Comparison of ENCODE assay signal across 9 cellular contexts in the genomic region with DNA sequence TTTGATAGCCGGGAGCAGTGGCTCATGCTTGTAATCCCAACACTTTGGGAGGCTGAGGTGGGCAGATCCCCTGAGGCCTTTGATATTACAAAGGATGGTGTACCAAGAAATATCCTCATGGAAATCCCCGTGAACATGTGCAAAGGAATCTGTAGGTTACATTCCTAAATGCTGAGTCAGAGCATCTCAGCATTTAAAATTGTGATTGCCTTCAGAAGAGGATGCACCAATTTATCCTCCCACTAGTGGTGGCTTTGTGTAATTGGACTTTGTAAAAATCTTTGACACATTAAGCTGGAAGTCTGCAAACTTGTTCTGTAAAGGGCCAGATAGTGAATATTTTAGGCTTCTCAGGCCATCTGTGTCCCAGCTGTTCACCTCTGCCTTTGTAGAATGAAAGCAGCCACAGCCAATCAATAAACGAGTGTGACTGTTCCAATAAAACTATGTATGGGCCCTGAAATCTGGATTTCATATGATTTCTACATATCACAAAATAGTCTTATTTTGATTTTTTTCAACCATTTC. TPM values are rescaled to one million over a fixed set of nuclear protein-coding genes. Genes with fewer than 3 reads are reported as not detected.
DNase-seq lines count a peak whose midpoint lies in the region; ATAC-seq and TF ChIP-seq lines count a peak whose summit lies in the region.
"Had no signal": no experiment of that assay in that cellular context is flagged by ENCODE, and none has a peak within 500 bp of the region (broad histone marks: within the 10 kb centered on the region; RNA-seq: fewer than 3 reads in every experiment).

No MANE protein-coding gene starts in this region.

- H2AFZ ChIP-seq in GM23338: no peak overlapping the region

- H3K9me3 Mint-ChIP-seq in GM23338: no peaks in the 10 kb centered on the region; the same call in 2 of the 3 replicates
- H3K9me3 Mint-ChIP-seq: CD8-positive, alpha-beta memory T cell had no signal

- H3K79me2 ChIP-seq in GM23338 (replicated peaks; ENCODE audit: insufficient read depth): peaks cover 35% of the 10 kb centered on the region

- in situ Hi-C loops in T47D (cut with HindIII; ENCODE audit: low pct_unique_long_range_greater_than_20kb, low sequenced_read_pairs): no loop called here

- H3K36me3 Mint-ChIP-seq in GM23338 (ENCODE audit: low read depth): peaks cover 70% of the 10 kb centered on the region

- DNase-seq in NCI-H2227 (lab: John Stamatoyannopoulos, UW; ENCODE audit: unreplicated experiment): peak; percentile 48
- no peak for DNase-seq in NCI-H2227 treated with DMSO at 0.1 percent for 48 hours (lab: John Stamatoyannopoulos, UW)
- peak; percentile 84 for DNase-seq in GM23338 (ENCODE audit: low spot score)
- DNase-seq in NCI-H226: peak; percentile 97
- DNase-seq in T47D (ENCODE audit: low read depth in 1 of 2, low spot score in 1 of 2): peak; percentile 7 to 82
- DNase-seq in kidney tubule cell (ENCODE audit: low spot score): peak; percentile 99
- DNase-seq in NCI-H1092 (lab: John Stamatoyannopoulos, UW): no peak

- H3K4me3 Mint-ChIP-seq in GM23338: no peak overlapping the region
- H3K4me3 Mint-ChIP-seq: CD8-positive, alpha-beta memory T cell had no signal

- H3K4me1 ChIP-seq in GM23338 (ENCODE audit: insufficient read depth): no peaks in the 10 kb centered on the region

- H3K27ac ChIP-seq in GM23338 (ENCODE audit: low read depth): peak overlapping the region; percentile 68

- H3K27ac Mint-ChIP-seq in GM23338: peak overlapping the region; percentile 97

- peak; percentile 71 for ATAC-seq in GM23338
- ATAC-seq in HG03097 (IDR thresholded peaks at IDR 0.05; ENCODE audit: low FRiP score, unreplicated experiment): no peak

- no peaks in the 10 kb centered on the region for H3K27me3 ChIP-seq in GM23338 (ENCODE audit: insufficient read depth)

- peaks cover 24% of the 10 kb centered on the region for H4K20me1 ChIP-seq in GM23338 (replicated peaks; ENCODE audit: insufficient read depth)

- no peaks in the 10 kb centered on the region for H3F3A ChIP-seq in GM23338 (replicated peaks; ENCODE audit: low read depth)

- no peak overlapping the region for H3K4me2 ChIP-seq in GM23338

- H3K9me2 ChIP-seq in GM23338 (ENCODE audit: insufficient read depth): no peaks in the 10 kb centered on the region

- no peaks in the 10 kb centered on the region for H3K27me3 Mint-ChIP-seq in GM23338 (ENCODE audit: insufficient read depth, low read depth, poor library complexity)
- H3K27me3 Mint-ChIP-seq: CD8-positive, alpha-beta memory T cell had no signal

- peaks cover 3% of the 10 kb centered on the region; the same call in 2 of the 3 replicates for H3K4me1 Mint-ChIP-seq in GM23338

- peak; percentile 44 to 65 for TF ChIP-seq CTCF in GM23338 (conservative IDR thresholded peaks at IDR 0.05; ENCODE audit: low read depth in 2 of 2)

- no peak overlapping the region for H3K4me3 ChIP-seq in GM23338

- H3K36me3 ChIP-seq in GM23338 (ENCODE audit: insufficient read depth): peaks cover 21% of the 10 kb centered on the region

TF ChIP-seq in GM23338, 12 proteins besides CTCF, POLR2A, EP300 and RAD21:
- no peak for TF ChIP-seq POLR2AphosphoS5 (IDR thresholded peaks at IDR 0.05; ENCODE audit: low read depth)
- TF ChIP-seq EZH2 (IDR thresholded peaks at IDR 0.05; ENCODE audit: low read depth, unreplicated experiment): no peak
- no peak for TF ChIP-seq JUNB (IDR thresholded peaks at IDR 0.05; ENCODE audit: unreplicated experiment)

RNA-seq across cellular contexts. Expression of a gene that starts 11.8 kb away (rescaled TPM):
- 104 and 111 TPM in 2 replicates for total RNA-seq in GM23338 (2014; rRNA removed; shearing (Covaris generic))
- polyA plus RNA-seq in GM23338 (2016; fragmentation: Nextera tagmentation; extraction: Ambion mirVana): 210 TPM in 2 replicates

RNA-seq across cellular contexts. Expression of a gene that starts 36.5 kb away (rescaled TPM):
- total RNA-seq in GM23338 (2014; rRNA removed; shearing (Covaris generic)): 123 and 131 TPM in 2 replicates
- 232 and 241 TPM in 2 replicates for polyA plus RNA-seq in GM23338 (2016; fragmentation: Nextera tagmentation; extraction: Ambion mirVana)

Comparison
In these comparisons a context has a peak if more than half of its experiments do, and no peak if none do; other contexts are left out.
1. DNase-seq: peak in NCI-H2227 (single experiment), GM23338 (single experiment), NCI-H226 (single experiment), T47D (2 of 2) and kidney tubule cell (single experiment); none in NCI-H2227 treated with DMSO at 0.1 percent for 48 hours (single experiment) and NCI-H1092 (single experiment).